Comparison of ENCODE assay signal across 18 cellular contexts in genomic region chr3:89113344-89113743, GRCh38. TPM values are rescaled to one million over a fixed set of nuclear protein-coding genes. Genes with fewer than 3 reads are reported as not detected.
DNase-seq lines count a peak whose midpoint lies in the region; TF ChIP-seq lines count a peak whose summit lies in the region.
"Had no signal": no experiment of that assay in that cellular context is flagged by ENCODE, and none has a peak within 500 bp of the region (broad histone marks: within the 10 kb centered on the region; RNA-seq: fewer than 3 reads in every experiment).

No MANE protein-coding gene starts in this region.

- peak; percentile 11 for DNase-seq in NCI-H82 (lab: John Stamatoyannopoulos, UW)
- DNase-seq in NCI-H82 treated with DMSO at 0.1 percent for 48 hours (lab: John Stamatoyannopoulos, UW; ENCODE audit: unreplicated experiment) = no peak
- no peak for DNase-seq in HAP-1 (ENCODE audit: low spot score in 2 of 2)
- no peak for DNase-seq in prostate gland (ENCODE audit: low spot score)
- no peak for DNase-seq in T1000 (lab: John Stamatoyannopoulos, UW)
- no peak for DNase-seq in NCI-H2081 treated with DMSO at 0.1 percent for 48 hours (lab: John Stamatoyannopoulos, UW)
- DNase-seq in stimulated activated CD4-positive, alpha-beta T cell treated with anti-CD3 and anti-CD28 coated beads, Interleukin-4, amount 100 ng/mL, for 24 hours = no peak
- DNase-seq: AML-193; CD4-positive, CD25-positive, alpha-beta regulatory T cell; DMS79 treated with DMSO at 0.1 percent for 48 hours; H9; NCI-H187 treated with DMSO at 0.1 percent for 48 hours; NCI-H2171 treated with DMSO at 0.1 percent for 48 hours; NCI-H446 treated with DMSO at 0.1 percent for 48 hours; NCI-H774; SK-N-SH had no signal

- peak overlapping the region; percentile 48 for H3K4me3 ChIP-seq in HAP-1
- peak overlapping the region; percentile 66; the same call in 1 of the 2 replicates for H3K4me3 ChIP-seq in iPS-20b (ENCODE audit: low read length)
- no peak overlapping the region for H3K4me3 ChIP-seq in prostate gland

- H3K4me1 ChIP-seq in HAP-1 = peaks cover 74% of the 10 kb centered on the region
- H3K4me1 ChIP-seq in iPS-20b (ENCODE audit: insufficient read depth, low read length) = peaks cover 12% of the 10 kb centered on the region; the same call in 1 of the 2 replicates
- no peaks in the 10 kb centered on the region for H3K4me1 ChIP-seq in prostate gland (replicated peaks)
- H3K4me1 ChIP-seq: A549 had no signal

- H3K36me3 ChIP-seq in HAP-1 (replicated peaks) = no peaks in the 10 kb centered on the region
- no peaks in the 10 kb centered on the region for H3K36me3 ChIP-seq in iPS-20b (ENCODE audit: insufficient read depth, low read depth, low read length)
- no peaks in the 10 kb centered on the region for H3K36me3 ChIP-seq in prostate gland

- TF ChIP-seq POLR2A in prostate gland (IDR thresholded peaks at IDR 0.05) = no peak

- in situ Hi-C loops in HAP-1 (cut with MboI; ENCODE audit: low sequenced_read_pairs) = loop anchor here (25.0 kb wide), 1 partner anchor 901 kb away; no protein-coding TSS in a partner anchor

- H3K27ac ChIP-seq in iPS-20b (ENCODE audit: low read length) (no peak overlapping the region), prostate gland (peak overlapping the region; percentile 62 to 63)
- H3K27ac ChIP-seq: A549 had no signal

- intact Hi-C loops in prostate gland (cut with DNase I) = loop anchor here (5.0 to 10.0 kb wide), 3 partner anchors 99 to 899 kb away; no protein-coding TSS in a partner anchor

- no peak overlapping the region for H3K9ac ChIP-seq in iPS-20b (ENCODE audit: low read depth, low read length)
- H3K9ac ChIP-seq: SK-N-SH had no signal

- no peak for TF ChIP-seq CTCF in prostate gland (IDR thresholded peaks at IDR 0.05)

- H3K27me3 ChIP-seq in HAP-1 (ENCODE audit: low read depth) (no peaks in the 10 kb centered on the region), iPS-20b (ENCODE audit: insufficient read depth, low read length) (peaks cover 47% of the 10 kb centered on the region), prostate gland (replicated peaks; ENCODE audit: insufficient read depth) (no peaks in the 10 kb centered on the region)

- WGBS in prostate gland = 63% methylated on average over 4 of the region's 4 CpGs

- H3K9me3 ChIP-seq in HAP-1 (no peaks in the 10 kb centered on the region), iPS-20b (ENCODE audit: insufficient read depth, low read depth, low read length) (no peaks in the 10 kb centered on the region), prostate gland (no peaks in the 10 kb centered on the region)
- H3K9me3 ChIP-seq: A549, SK-N-SH had no signal

RNA-seq across cellular contexts. Expression of gene EPHA3, which starts 5.9 kb away (rescaled TPM):
- 10 to 100 TPM in 1 of 2 donors, 1 to 10 TPM in 1; 9.4 to 11.9 TPM for total RNA-seq in prostate gland
- total RNA-seq: CD4-positive, CD25-positive, alpha-beta regulatory T cell had no signal

Comparison
In these comparisons a context has a peak if more than half of its experiments do, and no peak if none do; other contexts are left out.
1. H3K4me3 ChIP-seq: peak in HAP-1 (single experiment) and iPS-20b (single experiment); none in prostate gland (0 of 2).